ENCODE assay signal across 19 cellular contexts in the genomic region with DNA sequence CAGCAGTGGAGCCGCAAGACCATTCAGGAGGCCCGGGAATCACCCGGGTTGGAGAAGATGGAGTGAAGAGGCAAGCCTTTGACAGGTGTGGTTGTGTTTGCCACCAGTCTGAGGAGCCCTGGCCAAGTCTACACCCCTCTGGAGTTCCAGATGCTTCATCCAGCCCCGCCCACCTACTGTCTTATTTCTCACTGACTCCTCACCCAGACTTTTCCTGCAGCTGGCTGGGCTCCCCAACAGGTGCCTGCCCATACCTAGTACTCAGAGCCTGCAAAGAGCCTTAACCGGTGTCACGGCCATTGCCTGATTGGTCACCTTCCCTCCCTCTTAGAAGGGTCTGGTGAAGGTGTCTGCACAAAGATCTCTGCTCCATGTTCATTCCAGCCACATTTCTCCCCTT. TPM values are rescaled to one million over a fixed set of nuclear protein-coding genes. Genes with fewer than 3 reads are reported as not detected.
A peak's percentile ranks its signal among the peaks of the same experiment; 100 is the strongest.
DNase-seq lines count a peak whose midpoint lies in the region; ATAC-seq, FAIRE-seq and TF ChIP-seq lines count a peak whose summit lies in the region.
"Had no signal": no experiment of that assay in that cellular context is flagged by ENCODE, and none has a peak within 500 bp of the region (broad histone marks: within the 10 kb centered on the region; RNA-seq: fewer than 3 reads in every experiment).

No MANE protein-coding gene starts in this region.

- no peaks in the 10 kb centered on the region for H3F3A ChIP-seq in GM23248 (ENCODE audit: insufficient read depth)

- peaks cover 38% of the 10 kb centered on the region for H3K4me1 ChIP-seq in keratinocyte (ENCODE audit: control insufficient read depth, extremely low read depth, insufficient read depth, low read length)
- H3K4me1 ChIP-seq in GM23248 (ENCODE audit: insufficient read depth), result peaks cover 13% of the 10 kb centered on the region

- H3K9me3 Mint-ChIP-seq in activated naive CD4-positive, alpha-beta T cell treated with anti-CD3 and anti-CD28 coated beads, Interleukin-2, amount 10 ng/mL, durations not matched to agents 7 days and 5 days, result no peaks in the 10 kb centered on the region
- no peaks in the 10 kb centered on the region for H3K9me3 Mint-ChIP-seq in activated B cell treated with CpG ODN at 0.5 μM for 24 hours
- H3K9me3 Mint-ChIP-seq in stimulated activated memory B cell treated with anti-CD40 and anti-IgM and Interleukin-4, amounts not matched to agents 10 μg/mL and 1 μg/mL and 100 μg/mL, for 72 hours, result no peaks in the 10 kb centered on the region
- H3K9me3 Mint-ChIP-seq: HFFc6, IgD-negative memory B cell had no signal

- peaks cover 50% of the 10 kb centered on the region for H4K20me1 ChIP-seq in keratinocyte (ENCODE audit: control insufficient read depth, extremely low read depth, insufficient read depth, low read length)
- no peaks in the 10 kb centered on the region for H4K20me1 ChIP-seq in GM23248 (ENCODE audit: insufficient read depth)

- peaks cover 56% of the 10 kb centered on the region for H3K4me1 Mint-ChIP-seq in activated naive CD4-positive, alpha-beta T cell treated with anti-CD3 and anti-CD28 coated beads, Interleukin-2, amount 10 ng/mL, durations not matched to agents 7 days and 5 days
- peaks cover 44% of the 10 kb centered on the region for H3K4me1 Mint-ChIP-seq in activated B cell treated with CpG ODN at 0.5 μM for 24 hours
- H3K4me1 Mint-ChIP-seq in stimulated activated memory B cell treated with anti-CD40 and anti-IgM and Interleukin-4, amounts not matched to agents 10 μg/mL and 1 μg/mL and 100 μg/mL, for 72 hours, result peaks cover 71% of the 10 kb centered on the region

- peak; percentile 55 for FAIRE-seq in keratinocyte (lab: Jason Lieb, UNC)

- peak overlapping the region; percentile 52 for H3K27ac Mint-ChIP-seq in activated naive CD4-positive, alpha-beta T cell treated with anti-CD3 and anti-CD28 coated beads, Interleukin-2, amount 10 ng/mL, durations not matched to agents 7 days and 5 days
- H3K27ac Mint-ChIP-seq in activated B cell treated with CpG ODN at 0.5 μM for 24 hours, result peak overlapping the region; percentile 32
- peak overlapping the region; percentile 17 for H3K27ac Mint-ChIP-seq in stimulated activated memory B cell treated with anti-CD40 and anti-IgM and Interleukin-4, amounts not matched to agents 10 μg/mL and 1 μg/mL and 100 μg/mL, for 72 hours

- H3K4me3 Mint-ChIP-seq in activated naive CD4-positive, alpha-beta T cell treated with anti-CD3 and anti-CD28 coated beads, Interleukin-2, amount 10 ng/mL, durations not matched to agents 7 days and 5 days, result no peak overlapping the region
- H3K4me3 Mint-ChIP-seq in activated B cell treated with CpG ODN at 0.5 μM for 24 hours, result no peak overlapping the region
- H3K4me3 Mint-ChIP-seq in stimulated activated memory B cell treated with anti-CD40 and anti-IgM and Interleukin-4, amounts not matched to agents 10 μg/mL and 1 μg/mL and 100 μg/mL, for 72 hours, result no peak overlapping the region
- H3K4me3 Mint-ChIP-seq: HFFc6 had no signal

- no peak overlapping the region for H2AFZ ChIP-seq in keratinocyte (ENCODE audit: control insufficient read depth, low read length)
- H2AFZ ChIP-seq in GM23248, result no peak overlapping the region
- H2AFZ ChIP-seq: parathyroid adenoma had no signal

- H3K36me3 ChIP-seq in keratinocyte (ENCODE audit: control insufficient read depth in 2 of 2, extremely low read depth in 1 of 2, insufficient read depth in 2 of 2, low read length in 2 of 2), result peaks cover 6 to 27% of the 10 kb centered on the region in 2 experiments
- no peaks in the 10 kb centered on the region for H3K36me3 ChIP-seq in GM23248 (ENCODE audit: low read depth)
- H3K36me3 ChIP-seq: ascending aorta, suprapubic skin had no signal

- H3K4me3 ChIP-seq in keratinocyte (ENCODE audit: control insufficient read depth in 2 of 3, extremely low read depth in 1 of 3, insufficient read depth in 2 of 3, low read depth in 1 of 3, low read length in 3 of 3) (no peak overlapping the region), GM23248 (no peak overlapping the region)
- H3K4me3 ChIP-seq: ascending aorta, suprapubic skin had no signal

- no peak for TF ChIP-seq CTCF in activated B cell treated with CpG ODN at 0.5 μM for 24 hours (IDR thresholded peaks at IDR 0.05)
- no peak for TF ChIP-seq CTCF in keratinocyte (optimal IDR thresholded peaks at IDR 0.05 in 1 of 3, IDR thresholded peaks at IDR 0.05 in 1 of 3, conservative IDR thresholded peaks at IDR 0.05 in 1 of 3; ENCODE audit: extremely low read depth in 1 of 3, insufficient read depth in 2 of 3, low read length in 3 of 3)

- in situ Hi-C loops in GM23248 (cut with MboI), result no loop called here

- H3K4me2 ChIP-seq in keratinocyte (ENCODE audit: control insufficient read depth, extremely low read depth, insufficient read depth, low read depth, low read length) (no peak overlapping the region), GM23248 (ENCODE audit: unreplicated experiment) (no peak overlapping the region)

- H3K36me3 Mint-ChIP-seq in activated naive CD4-positive, alpha-beta T cell treated with anti-CD3 and anti-CD28 coated beads, Interleukin-2, amount 10 ng/mL, durations not matched to agents 7 days and 5 days, result peaks cover 15% of the 10 kb centered on the region
- H3K36me3 Mint-ChIP-seq in activated B cell treated with CpG ODN at 0.5 μM for 24 hours (ENCODE audit: low read depth), result no peaks in the 10 kb centered on the region
- H3K36me3 Mint-ChIP-seq in stimulated activated memory B cell treated with anti-CD40 and anti-IgM and Interleukin-4, amounts not matched to agents 10 μg/mL and 1 μg/mL and 100 μg/mL, for 72 hours, result peaks cover 7% of the 10 kb centered on the region

- POLR2A ChIA-PET in activated B cell treated with CpG ODN at 0.5 μM for 24 hours (lab: Charles Lee), result interaction anchor here (1.0 to 12.3 kb wide), 2 partner anchors 14 to 24 kb away, joined by 4 to 127 read pairs; a partner anchor contains a TSS

- CTCF ChIA-PET in activated naive CD4-positive, alpha-beta T cell treated with anti-CD3 and anti-CD28 coated beads, Interleukin-2, amount 10 ng/mL, durations not matched to agents 7 days and 5 days (lab: Charles Lee), result interaction anchor here (0.6 to 2.5 kb wide), 3 partner anchors 19 to 36 kb away, joined by 3 to 10 read pairs (median 3); no protein-coding TSS in a partner anchor
- CTCF ChIA-PET in activated B cell treated with CpG ODN at 0.5 μM for 24 hours (lab: Charles Lee), result no interaction called here

- H3K27me3 ChIP-seq in keratinocyte (ENCODE audit: control insufficient read depth, extremely low read depth, insufficient read depth, low read length) (no peaks in the 10 kb centered on the region), GM23248 (replicated peaks; ENCODE audit: insufficient read depth) (no peaks in the 10 kb centered on the region)
- H3K27me3 ChIP-seq: ascending aorta, suprapubic skin had no signal

- H3K9me3 ChIP-seq in keratinocyte (ENCODE audit: control insufficient read depth, low read depth, low read length) (no peaks in the 10 kb centered on the region), GM23248 (ENCODE audit: low read depth) (no peaks in the 10 kb centered on the region)
- H3K9me3 ChIP-seq: ascending aorta, suprapubic skin had no signal

- dilution Hi-C loops in keratinocyte (cut with MboI; ENCODE audit: extremely low pct_ligation_motif_present, low sequenced_read_pairs), result no loop called here

- intact Hi-C loops in activated B cell treated with CpG ODN at 0.5 μM for 24 hours (cut with micrococcal nuclease), result no loop called here

- DNase-seq in activated naive CD4-positive, alpha-beta T cell treated with anti-CD3 and anti-CD28 coated beads, Interleukin-2, amount 10 ng/mL, durations not matched to agents 7 days and 5 days, result no peak
- no peak for DNase-seq in activated naive CD4-positive, alpha-beta T cell treated with anti-CD3 and anti-CD28 coated beads, Interleukin-2, amount 50 U/mL, for 16 hours
- DNase-seq in activated B cell treated with CpG ODN at 0.5 μM for 24 hours (no peak), keratinocyte (ENCODE audit: low read depth, low spot score) (no peak), mesenteric fat pad (ENCODE audit: low spot score) (no peak), NOMO-1 treated with dmso at 0.1 percent for 144 hours (lab: John Stamatoyannopoulos, UW; ENCODE audit: unreplicated experiment) (no peak), GM23248 (no peak)
- DNase-seq: activated CD4-positive, alpha-beta T cell treated with anti-CD3 and anti-CD28 coated beads for 36 hours; dermis blood vessel endothelial cell; GDM1; HFFc6; NCI-H2107; NCI-H774; stimulated activated CD4-positive, alpha-beta T cell treated with anti-CD3 and anti-CD28 coated beads, Interleukin-12 subunit alpha, Interleukin-12 subunit beta, amount 100 ng/mL, for 4 hours had no signal

- H3K9me2 ChIP-seq in GM23248 (ENCODE audit: insufficient read depth), result no peaks in the 10 kb centered on the region

- H3K9me1 ChIP-seq in keratinocyte (ENCODE audit: control insufficient read depth, extremely low read depth, insufficient read depth, low read length), result peaks cover 25% of the 10 kb centered on the region

- H3K27me3 Mint-ChIP-seq in activated naive CD4-positive, alpha-beta T cell treated with anti-CD3 and anti-CD28 coated beads, Interleukin-2, amount 10 ng/mL, durations not matched to agents 7 days and 5 days, result no peaks in the 10 kb centered on the region
- no peaks in the 10 kb centered on the region for H3K27me3 Mint-ChIP-seq in activated B cell treated with CpG ODN at 0.5 μM for 24 hours
- H3K27me3 Mint-ChIP-seq in stimulated activated memory B cell treated with anti-CD40 and anti-IgM and Interleukin-4, amounts not matched to agents 10 μg/mL and 1 μg/mL and 100 μg/mL, for 72 hours, result no peaks in the 10 kb centered on the region
- H3K27me3 Mint-ChIP-seq: activated CD4-positive, alpha-beta T cell treated with anti-CD3 and anti-CD28 coated beads for 36 hours; IgD-negative memory B cell had no signal

- WGBS in GM23248 (ENCODE audit: low coverage in 1 of 2, low lambda C conversion rate in 2 of 2, missing lambda C conversion rate in 2 of 2), 2 experiments, result 76 to 80% methylated on average over 6 of the region's 6 CpGs

- H3K79me2 ChIP-seq in keratinocyte (ENCODE audit: control insufficient read depth, insufficient read depth, low read length) (peaks cover 87% of the 10 kb centered on the region), GM23248 (ENCODE audit: insufficient read depth) (peaks cover 100% of the 10 kb centered on the region)

- H3K9ac ChIP-seq in keratinocyte (ENCODE audit: control insufficient read depth, extremely low read depth, insufficient read depth, low read length), result no peak overlapping the region
- H3K9ac ChIP-seq in GM23248, result no peak overlapping the region
- H3K9ac ChIP-seq: parathyroid adenoma had no signal

- H3K27ac ChIP-seq in keratinocyte (ENCODE audit: control insufficient read depth, insufficient read depth, low read length), result no peak overlapping the region
- no peak overlapping the region for H3K27ac ChIP-seq in GM23248
- H3K27ac ChIP-seq: parathyroid adenoma had no signal

- no peak for ATAC-seq in activated B cell treated with CpG ODN at 0.5 μM for 24 hours (ENCODE audit: low read depth)
- no peak for ATAC-seq in stimulated activated memory B cell treated with anti-CD40 and anti-IgM and Interleukin-4, amounts not matched to agents 10 μg/mL and 1 μg/mL and 100 μg/mL, for 72 hours
- ATAC-seq: activated CD4-positive, alpha-beta T cell treated with anti-CD3 and anti-CD28 coated beads for 36 hours had no signal

RNA-seq across cellular contexts. Expression of a gene that starts 16.0 kb away (rescaled TPM):
- total RNA-seq in activated B cell treated with CpG ODN at 0.5 μM for 24 hours (12.2 and 13.6 TPM in 2 replicates), mesenteric fat pad (24.4 TPM)
- polyA plus RNA-seq in keratinocyte (7.6 to 22.6 TPM (median 12.4 TPM) in 3 replicates), GM23248 (2016; fragmentation: Nextera tagmentation; extraction: Ambion mirVana) (20.0 and 23.7 TPM in 2 replicates)
- polyA plus RNA-seq in keratinocyte (2011; ENCODE audit: low read depth), result 16.5 TPM
- polyA plus RNA-seq in keratinocyte (2011; cell fraction: cytosol; rRNA removed), result 19.8 and 20.1 TPM in 2 replicates
- 89.9 and 97.3 TPM in 2 replicates for polyA plus RNA-seq in keratinocyte (2011; cell fraction: nucleus; rRNA removed)
- 36.1 and 49.6 TPM in 2 replicates for polyA plus RNA-seq in keratinocyte (2012; ENCODE audit: low replicate concordance)
- polyA minus RNA-seq in keratinocyte, result 16.1 to 161 TPM (median 35.4 TPM) in 3 replicates
- 21.7 TPM for polyA minus RNA-seq in keratinocyte (2011; cell fraction: cytosol; rRNA and poly(A)+ RNA removed)
- polyA minus RNA-seq in keratinocyte (2011; cell fraction: nucleus; rRNA and poly(A)+ RNA removed), result 38.9 and 63.7 TPM in 2 replicates
- 8.5 and 12.9 TPM in 2 replicates for total RNA-seq in GM23248 (2014; rRNA removed; shearing (Covaris generic))
